In the genomic region with DNA sequence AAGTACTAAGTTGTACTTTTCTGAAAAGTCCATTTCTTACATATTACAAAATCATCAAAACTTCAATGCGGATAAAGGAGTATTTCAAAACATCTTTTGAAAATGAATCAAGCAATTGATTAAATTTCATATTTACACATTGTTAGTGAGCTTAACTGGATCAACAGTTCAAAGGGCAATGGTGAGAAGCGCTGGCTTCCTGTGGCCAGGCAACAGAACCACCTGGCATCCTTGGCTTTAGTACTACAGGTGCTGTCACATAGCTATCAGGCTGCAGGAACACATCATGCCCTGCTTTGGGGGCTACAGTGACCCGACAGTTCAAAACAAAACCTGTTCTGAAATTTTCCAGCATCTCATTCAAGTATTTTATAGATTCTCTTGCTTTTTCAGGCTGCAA, we compare ENCODE assay signal across 14 cellular contexts. TPM values are rescaled to one million over a fixed set of nuclear protein-coding genes. Genes with fewer than 3 reads are reported as not detected.
A peak's percentile ranks its signal among the peaks of the same experiment; 100 is the strongest.
DNase-seq lines count a peak whose midpoint lies in the region; ATAC-seq, FAIRE-seq and TF ChIP-seq lines count a peak whose summit lies in the region.
"Had no signal": no experiment of that assay in that cellular context is flagged by ENCODE, and none has a peak within 500 bp of the region (broad histone marks: within the 10 kb centered on the region; RNA-seq: fewer than 3 reads in every experiment).

No MANE protein-coding gene starts in this region.

- H3K27me3 Mint-ChIP-seq in activated T-cell treated with anti-CD3 and anti-CD28 coated beads, Interleukin-2, amount 50 U/mL, for 24 hours = no peaks in the 10 kb centered on the region

- H3K36me3 Mint-ChIP-seq in activated T-cell treated with anti-CD3 and anti-CD28 coated beads, Interleukin-2, amount 50 U/mL, for 24 hours (ENCODE audit: low read depth) = peaks cover 68% of the 10 kb centered on the region

- H3K27ac ChIP-seq in Karpas-422 (ENCODE audit: low read length) (0 out of 2 replicates have a peak overlapping the region, but pooled peaks have one; percentile 17), small intestine (ENCODE audit: low read depth in 1 of 2, low read length in 1 of 2) (no peak overlapping the region), brain microvascular endothelial cell (no peak overlapping the region)

- peaks cover 90% of the 10 kb centered on the region for H3K79me2 ChIP-seq in Karpas-422 (ENCODE audit: low read length)

- no peak overlapping the region for H3K9ac ChIP-seq in Karpas-422 (ENCODE audit: low read length)

- no peak overlapping the region for H3K4me2 ChIP-seq in Karpas-422 (ENCODE audit: low read depth, low read length, poor library complexity, severe bottlenecking)

- H3K9me3 Mint-ChIP-seq in activated T-cell treated with anti-CD3 and anti-CD28 coated beads, Interleukin-2, amount 50 U/mL, for 24 hours = no peaks in the 10 kb centered on the region

- FAIRE-seq in small intestine (lab: Jason Lieb, UNC) = no peak

- H3K4me3 ChIP-seq in Karpas-422 (ENCODE audit: low read length) (no peak overlapping the region), small intestine (ENCODE audit: low read depth in 1 of 2, low read length in 2 of 2) (no peak overlapping the region), brain microvascular endothelial cell (ENCODE audit: low read depth, low read length) (no peak overlapping the region)
- H3K4me3 ChIP-seq: MG63 had no signal

- in situ Hi-C loops in brain microvascular endothelial cell (cut with HindIII; ENCODE audit: low pct_ligation_motif_present, low sequenced_read_pairs) = no loop called here

- TF ChIP-seq CTCF in brain microvascular endothelial cell (IDR thresholded peaks at IDR 0.05; ENCODE audit: low read depth, low read length, missing control alignments) = no peak

- H4K20me1 ChIP-seq in Karpas-422 (ENCODE audit: insufficient read depth, low read depth, low read length) = no peaks in the 10 kb centered on the region

- H3K4me1 ChIP-seq in Karpas-422 (ENCODE audit: low read length) (peaks cover 7% of the 10 kb centered on the region; the same call in 1 of the 2 replicates), small intestine (ENCODE audit: control insufficient read depth in 2 of 2, insufficient read depth in 1 of 2, low read depth in 1 of 2, low read length in 1 of 2) (no peaks in the 10 kb centered on the region)

- H3K27me3 ChIP-seq in Karpas-422 (ENCODE audit: low read length) (no peaks in the 10 kb centered on the region), small intestine (ENCODE audit: control insufficient read depth in 2 of 2, insufficient read depth in 2 of 2, low read length in 2 of 2) (no peaks in the 10 kb centered on the region), brain microvascular endothelial cell (replicated peaks) (no peaks in the 10 kb centered on the region)
- H3K27me3 ChIP-seq: MG63 had no signal

- peak overlapping the region; percentile 69 for H3K27ac Mint-ChIP-seq in activated T-cell treated with anti-CD3 and anti-CD28 coated beads, Interleukin-2, amount 50 U/mL, for 24 hours

- intact Hi-C loops in left colon (cut with DNase I, micrococcal nuclease) = no loop called here

- H3K4me3 Mint-ChIP-seq in activated T-cell treated with anti-CD3 and anti-CD28 coated beads, Interleukin-2, amount 50 U/mL, for 24 hours = no peak overlapping the region

- peaks cover 56% of the 10 kb centered on the region for H3K4me1 Mint-ChIP-seq in activated T-cell treated with anti-CD3 and anti-CD28 coated beads, Interleukin-2, amount 50 U/mL, for 24 hours (ENCODE audit: low read depth)

- H3K9me3 ChIP-seq in Karpas-422 (ENCODE audit: low read length) = no peaks in the 10 kb centered on the region
- no peaks in the 10 kb centered on the region for H3K9me3 ChIP-seq in small intestine (ENCODE audit: control insufficient read depth, low read depth)
- H3K9me3 ChIP-seq: MG63 had no signal

- no peak for DNase-seq in activated T-cell treated with anti-CD3 and anti-CD28 coated beads, Interleukin-2, amount 50 U/mL, for 24 hours
- DNase-seq in activated T-cell treated with anti-CD3 and anti-CD28 coated beads, Interleukin-2, amount 50 U/mL, for 48 hours = no peak
- no peak for DNase-seq in Karpas-422
- no peak for DNase-seq in left colon
- peak; percentile 60 for DNase-seq in small intestine
- DNase-seq in brain microvascular endothelial cell = no peak
- DNase-seq: AML-193, Calu3, H7, KG1, MG63, NCI-H1105, NCI-H1694 treated with DMSO at 0.1 percent for 48 hours had no signal

- 58 to 83% (median 65%) methylated on average over 3 of the region's 3 CpGs for WGBS in small intestine, 3 donors

- H2AFZ ChIP-seq in Karpas-422 (ENCODE audit: low read length) = no peak overlapping the region

- H3K9me2 ChIP-seq in Karpas-422 (replicated peaks; ENCODE audit: insufficient read depth, low read length) = no peaks in the 10 kb centered on the region

- peaks cover 57% of the 10 kb centered on the region for H3K36me3 ChIP-seq in Karpas-422 (ENCODE audit: insufficient read depth, low read length)
- H3K36me3 ChIP-seq in small intestine (ENCODE audit: control insufficient read depth in 2 of 2, insufficient read depth in 2 of 2, low read length in 2 of 2) = no peaks in the 10 kb centered on the region
- no peaks in the 10 kb centered on the region for H3K36me3 ChIP-seq in brain microvascular endothelial cell (replicated peaks)

- peak; percentile 78 for ATAC-seq in left colon
- ATAC-seq in GM21528 (IDR thresholded peaks at IDR 0.05; ENCODE audit: low FRiP score, unreplicated experiment) = no peak

RNA-seq across cellular contexts. Expression of gene SMAD2, which starts 59.2 kb away (rescaled TPM):
- total RNA-seq in Karpas-422 (2014; rRNA removed; shearing (Covaris generic); ENCODE audit: low replicate concordance) = 153 and 163 TPM in 2 replicates
- 100 to 1,000 TPM; 118 to 123 TPM for total RNA-seq in left colon
- polyA plus RNA-seq in small intestine = 10 to 100 TPM; 22.4 to 36.4 (median 34.2) TPM
